Comparison of ENCODE assay signal across 1 cellular context in genomic region chr6:34544776-34545471, GRCh38.
TF ChIP-seq lines count a peak whose summit lies in the region.

No MANE protein-coding gene starts in this region.

TF ChIP-seq in K562, 482 proteins besides CTCF, POLR2A, EP300 and RAD21 (continued from another document and continues in another):
- no peak for TF ChIP-seq SREBF2 (CRISPR knock-in tag; IDR thresholded peaks at IDR 0.05)
- TF ChIP-seq ETS2 (tag; IDR thresholded peaks at IDR 0.05; ENCODE audit: borderline replicate concordance, poor library complexity, severe bottlenecking), result no peak
- TF ChIP-seq SMARCA4 (IDR thresholded peaks at IDR 0.05), result peak; percentile 71
- TF ChIP-seq SNRNP70 (optimal IDR thresholded peaks at IDR 0.05; ENCODE audit: low read depth, low read length), result no peak
- TF ChIP-seq MAFG (tag; conservative IDR thresholded peaks at IDR 0.05), result no peak
- no peak for TF ChIP-seq PHTF2 (CRISPR knock-in tag; IDR thresholded peaks at IDR 0.05)
- no peak for TF ChIP-seq KLF6 (CRISPR knock-in tag; IDR thresholded peaks at IDR 0.05; ENCODE audit: borderline replicate concordance)
- no peak for TF ChIP-seq ZBTB33 (CRISPR knock-in tag; IDR thresholded peaks at IDR 0.05)
- no peak for TF ChIP-seq ZNF232 (CRISPR knock-in tag; IDR thresholded peaks at IDR 0.05)
- TF ChIP-seq TCFL5 (CRISPR knock-in tag; conservative IDR thresholded peaks at IDR 0.05), result no peak
- no peak for TF ChIP-seq XRCC3 (IDR thresholded peaks at IDR 0.05)
- no peak for TF ChIP-seq CBX1 (IDR thresholded peaks at IDR 0.05; ENCODE audit: low read depth)
- no peak for TF ChIP-seq ZNF324 (CRISPR knock-in tag; IDR thresholded peaks at IDR 0.05)
- TF ChIP-seq FUS (optimal IDR thresholded peaks at IDR 0.05; ENCODE audit: low read depth, low read length), result no peak
- no peak for TF ChIP-seq PRPF4 (IDR thresholded peaks at IDR 0.05; ENCODE audit: insufficient read depth, low read depth, low read length, poor library complexity, severe bottlenecking)
- TF ChIP-seq ZBTB7A (IDR thresholded peaks at IDR 0.05; ENCODE audit: borderline replicate concordance, control insufficient read depth, low read depth, low read length), result peak; percentile 31; the same call in 1 of the 2 replicates
- TF ChIP-seq CC2D1A (IDR thresholded peaks at IDR 0.05), result no peak
- TF ChIP-seq TSHZ1 (CRISPR knock-in tag; IDR thresholded peaks at IDR 0.05), result no peak
- no peak for TF ChIP-seq ZNF740 (CRISPR knock-in tag; IDR thresholded peaks at IDR 0.05)
- no peak for TF ChIP-seq ZNF740 (tag; IDR thresholded peaks at IDR 0.05)
- TF ChIP-seq ZBTB5 (IDR thresholded peaks at IDR 0.05), result no peak
- TF ChIP-seq GATAD2A (IDR thresholded peaks at IDR 0.05), result 0 out of 2 replicates have a peak, but pooled peaks have one; percentile 27
- no peak for TF ChIP-seq MAX (CRISPR knock-in tag; IDR thresholded peaks at IDR 0.05)
- no peak for TF ChIP-seq BMI1 (IDR thresholded peaks at IDR 0.05; ENCODE audit: low read length)
- TF ChIP-seq ZNF436 (CRISPR knock-in tag; IDR thresholded peaks at IDR 0.05), result no peak
- TF ChIP-seq MITF (IDR thresholded peaks at IDR 0.05), result no peak
- no peak for TF ChIP-seq CHAMP1 (IDR thresholded peaks at IDR 0.05)
- TF ChIP-seq RERE (CRISPR knock-in tag; IDR thresholded peaks at IDR 0.05; ENCODE audit: borderline replicate concordance), result no peak
- TF ChIP-seq STAG1 (CRISPR knock-in tag; IDR thresholded peaks at IDR 0.05; ENCODE audit: borderline replicate concordance), result no peak
- TF ChIP-seq ZNF197 (CRISPR knock-in tag; IDR thresholded peaks at IDR 0.05; ENCODE audit: low read depth), result no peak
- TF ChIP-seq YY1 (IDR thresholded peaks at IDR 0.05; ENCODE audit: borderline replicate concordance in 1 of 3, control insufficient read depth in 1 of 3, extremely low read depth in 1 of 3, insufficient read depth in 3 of 3, insufficient read length in 1 of 3, insufficient replicate concordance in 2 of 3, low read depth in 1 of 3, low read length in 2 of 3), result peak in 1 of 3 experiments; percentile 30
- peak; percentile 87 for TF ChIP-seq DPF2 (IDR thresholded peaks at IDR 0.05)
- TF ChIP-seq HDAC8 (tag; IDR thresholded peaks at IDR 0.05), result 0 out of 2 replicates have a peak, but pooled peaks have one; percentile 66
- TF ChIP-seq MIER1 (IDR thresholded peaks at IDR 0.05; ENCODE audit: low read depth), result no peak
- peak in 1 of 2 experiments; percentile 57; a peak in 1 of 3 replicates for TF ChIP-seq CBX3 (IDR thresholded peaks at IDR 0.05; ENCODE audit: borderline replicate concordance in 1 of 2, low read length in 2 of 2)
- TF ChIP-seq MLX (CRISPR knock-in tag; conservative IDR thresholded peaks at IDR 0.05), result no peak
- TF ChIP-seq KLF10 (CRISPR knock-in tag; IDR thresholded peaks at IDR 0.05), result no peak
- no peak for TF ChIP-seq RBM22 (IDR thresholded peaks at IDR 0.05; ENCODE audit: low read depth, low read length, poor library complexity, severe bottlenecking)
- TF ChIP-seq ZNF445 (CRISPR knock-in tag; IDR thresholded peaks at IDR 0.05; ENCODE audit: low read depth), result no peak
- no peak for TF ChIP-seq ZKSCAN1 (IDR thresholded peaks at IDR 0.05; ENCODE audit: low read depth, low read length)
- TF ChIP-seq MXI1 (IDR thresholded peaks at IDR 0.05; ENCODE audit: low read depth, low read length), result no peak
- TF ChIP-seq HSF4 (CRISPR knock-in tag; IDR thresholded peaks at IDR 0.05; ENCODE audit: borderline replicate concordance), result no peak
- no peak for TF ChIP-seq THRA (IDR thresholded peaks at IDR 0.05)
- peak; percentile 53; the same call in 1 of the 2 replicates for TF ChIP-seq TAL1 (IDR thresholded peaks at IDR 0.05)
